Comparison of ENCODE assay signal across 14 cellular contexts in genomic region chr16:2925951-2926659, GRCh38. TPM values are rescaled to one million over a fixed set of nuclear protein-coding genes. Genes with fewer than 3 reads are reported as not detected.
DNase-seq lines count a peak whose midpoint lies in the region; ATAC-seq and TF ChIP-seq lines count a peak whose summit lies in the region.
"Had no signal": no experiment of that assay in that cellular context is flagged by ENCODE, and none has a peak within 500 bp of the region (broad histone marks: within the 10 kb centered on the region; RNA-seq: fewer than 3 reads in every experiment).

No MANE protein-coding gene starts in this region.

- peak overlapping the region; percentile 93 for H3K18ac ChIP-seq in neuronal stem cell (ENCODE audit: low read length)

- H3K36me3 Mint-ChIP-seq in CD4-positive, alpha-beta T cell (ENCODE audit: low read depth) = peaks cover 28% of the 10 kb centered on the region

- peak overlapping the region; percentile 72 for H4K8ac ChIP-seq in neuronal stem cell (ENCODE audit: low read depth, low read length)

- H3K9me3 ChIP-seq in CD4-positive, alpha-beta T cell (ENCODE audit: control insufficient read depth, low read length) = no peaks in the 10 kb centered on the region
- no peaks in the 10 kb centered on the region for H3K9me3 ChIP-seq in HUES64 (ENCODE audit: insufficient read depth, low read depth, low read length)
- H3K9me3 ChIP-seq in neuronal stem cell (replicated peaks in 1 of 2; ENCODE audit: control insufficient read depth in 2 of 2, insufficient read depth in 1 of 2, low read depth in 1 of 2, low read length in 2 of 2) = no peaks in the 10 kb centered on the region
- H3K9me3 ChIP-seq: neutrophil, transverse colon had no signal

- peaks cover 13% of the 10 kb centered on the region for H3K4me1 Mint-ChIP-seq in CD4-positive, alpha-beta T cell (ENCODE audit: low read depth)

- no peak overlapping the region for H3K14ac ChIP-seq in neuronal stem cell (ENCODE audit: low read length)

- H4K91ac ChIP-seq in neuronal stem cell (ENCODE audit: low read depth, low read length, poor library complexity) = no peak overlapping the region

- no peak overlapping the region for H2AFZ ChIP-seq in neuronal stem cell (ENCODE audit: low read length)

- H2BK15ac ChIP-seq in neuronal stem cell (ENCODE audit: low read length) = no peak overlapping the region

- H3K27me3 Mint-ChIP-seq in CD4-positive, alpha-beta T cell = no peaks in the 10 kb centered on the region
- H3K27me3 Mint-ChIP-seq: activated naive CD4-positive, alpha-beta T cell treated with anti-CD3 and anti-CD28 coated beads, Interleukin-2, amount 10 ng/mL, durations not matched to agents 7 days and 5 days had no signal

- no peak for ATAC-seq in CD4-positive, alpha-beta T cell (ENCODE audit: poor library complexity)

- H3K27ac Mint-ChIP-seq in CD4-positive, alpha-beta T cell = peak overlapping the region; percentile 41

- no peaks in the 10 kb centered on the region for H3K27me3 ChIP-seq in CD4-positive, alpha-beta T cell (ENCODE audit: control insufficient read depth, insufficient read depth, low read length)
- H3K27me3 ChIP-seq in HUES64 (ENCODE audit: insufficient read depth, low read length) (no peaks in the 10 kb centered on the region), neuronal stem cell (ENCODE audit: control insufficient read depth in 3 of 3, insufficient read depth in 3 of 3, low read depth in 1 of 3, low read length in 3 of 3) (no peaks in the 10 kb centered on the region)
- H3K27me3 ChIP-seq: neutrophil, transverse colon had no signal

- 88% methylated on average over 9 of the region's 10 CpGs for WGBS in HUES64
- WGBS in neuronal stem cell (ENCODE audit: extremely low coverage in 2 of 2, insufficient read length in 2 of 2, insufficient replicate concordance in 1 of 2), 2 donors = no CpG with 5 or more reads among the region's 10 CpGs

- POLR2A ChIA-PET in CD4-positive, alpha-beta T cell (lab: Charles Lee) = interaction anchor here (1.2 to 1.6 kb wide), 2 partner anchors 15 to 43 kb away, joined by 4 to 7 read pairs; partner anchors contain the start of genes FLYWCH1 and FLYWCH2

- peak overlapping the region; percentile 93 for H2AK5ac ChIP-seq in neuronal stem cell (ENCODE audit: low read depth, low read length)

- H3K79me1 ChIP-seq in neuronal stem cell (ENCODE audit: low read depth, low read length) = peaks cover 5% of the 10 kb centered on the region

- H3K27ac ChIP-seq in CD4-positive, alpha-beta T cell (ENCODE audit: low read depth, low read length) = no peak overlapping the region
- H3K27ac ChIP-seq in HUES64 (ENCODE audit: low read depth, low read length) = no peak overlapping the region
- peak overlapping the region; percentile 74 for H3K27ac ChIP-seq in epithelial cell of prostate
- no peak overlapping the region for H3K27ac ChIP-seq in neuronal stem cell (replicated peaks; ENCODE audit: low read length)
- H3K27ac ChIP-seq: neutrophil, transverse colon had no signal

- peaks cover 5% of the 10 kb centered on the region for H3K4me1 ChIP-seq in HUES64 (ENCODE audit: insufficient read depth, low read length)
- peaks cover 0 to 17% of the 10 kb centered on the region in 2 donors for H3K4me1 ChIP-seq in neuronal stem cell (ENCODE audit: control insufficient read depth in 2 of 2, insufficient read depth in 1 of 2, low read depth in 1 of 2, low read length in 2 of 2)

- no peaks in the 10 kb centered on the region for H3K9me3 Mint-ChIP-seq in CD4-positive, alpha-beta T cell
- H3K9me3 Mint-ChIP-seq: activated naive CD4-positive, alpha-beta T cell treated with anti-CD3 and anti-CD28 coated beads, Interleukin-2, amount 10 ng/mL, durations not matched to agents 7 days and 5 days had no signal

- H2BK12ac ChIP-seq in neuronal stem cell (ENCODE audit: low read length) = no peak overlapping the region

- H3K36me3 ChIP-seq in HUES64 (ENCODE audit: insufficient read depth, low read length) = 0 out of 2 replicates have a peak, but pooled peaks cover 3% of the 10 kb centered on the region
- H3K36me3 ChIP-seq in neuronal stem cell (replicated peaks in 1 of 2; ENCODE audit: control insufficient read depth in 2 of 2, insufficient read depth in 2 of 2, low read length in 2 of 2) = peaks cover 0 to 15% of the 10 kb centered on the region in 2 donors
- H3K36me3 ChIP-seq: neutrophil had no signal

- intact Hi-C loops in CD4-positive, alpha-beta T cell (cut with DNase I, micrococcal nuclease) = loop anchor here (2.0 kb wide), 2 partner anchors 21 to 51 kb away; no protein-coding TSS in a partner anchor

- H3K23ac ChIP-seq in neuronal stem cell (ENCODE audit: low read depth, low read length, poor library complexity) = no peak overlapping the region

- no peak for DNase-seq in CD4-positive, alpha-beta T cell
- no peak for DNase-seq in epithelial cell of prostate (ENCODE audit: low read depth, low spot score)
- no peak for DNase-seq in neuronal stem cell (ENCODE audit: low spot score)
- DNase-seq in NCI-H82 treated with DMSO at 0.1 percent for 48 hours (lab: John Stamatoyannopoulos, UW; ENCODE audit: unreplicated experiment) = no peak
- DNase-seq in NOMO-1 treated with dmso at 0.1 percent for 144 hours (lab: John Stamatoyannopoulos, UW; ENCODE audit: unreplicated experiment) = no peak
- no peak for DNase-seq in stimulated activated CD4-positive, alpha-beta T cell treated with anti-CD3 and anti-CD28 coated beads, Interleukin-2, amount 100 ng/mL, for 48 hours
- DNase-seq in NCI-H1436 treated with DMSO at 0.1 percent for 48 hours (lab: John Stamatoyannopoulos, UW) = no peak

- no peak overlapping the region for H3K4ac ChIP-seq in neuronal stem cell (ENCODE audit: low read length)

- 0 out of 2 replicates have a peak overlapping the region, but pooled peaks have one; percentile 34 for H3K4me3 ChIP-seq in HUES64 (ENCODE audit: low read length)
- no peak overlapping the region for H3K4me3 ChIP-seq in neuronal stem cell (ENCODE audit: low read length in 2 of 2)
- H3K4me3 ChIP-seq: transverse colon had no signal

- peak overlapping the region; percentile 31; the same call in 1 of the 2 replicates for H3K9ac ChIP-seq in HUES64 (ENCODE audit: low read depth, low read length)
- peak overlapping the region; percentile 44 for H3K9ac ChIP-seq in neuronal stem cell (ENCODE audit: low read depth, low read length, poor library complexity)

- no peak overlapping the region for H2BK5ac ChIP-seq in neuronal stem cell (ENCODE audit: low read length)

- peak overlapping the region; percentile 41 for H2BK120ac ChIP-seq in neuronal stem cell (ENCODE audit: low read depth, low read length)

- H3K4me3 Mint-ChIP-seq in CD4-positive, alpha-beta T cell = no peak overlapping the region
- H3K4me3 Mint-ChIP-seq: activated naive CD4-positive, alpha-beta T cell treated with anti-CD3 and anti-CD28 coated beads, Interleukin-2, amount 10 ng/mL, durations not matched to agents 7 days and 5 days had no signal

- CTCF ChIA-PET in CD4-positive, alpha-beta T cell (lab: Charles Lee) = interaction anchor here (1.2 to 1.8 kb wide), 7 partner anchors 9 to 87 kb away, joined by 3 to 20 read pairs (median 8); partner anchors contain the start of genes FLYWCH1 and FLYWCH2

- H3K4me2 ChIP-seq in neuronal stem cell (ENCODE audit: insufficient read depth, low read length, poor library complexity, severe bottlenecking) = peak overlapping the region; percentile 18

- no peak for TF ChIP-seq CTCF in CD4-positive, alpha-beta T cell (IDR thresholded peaks at IDR 0.05)

RNA-seq across cellular contexts. Expression of gene FLYWCH1, which starts 14.4 kb away (rescaled TPM):
- 10 to 100 TPM; 84.8 to 97.0 TPM for total RNA-seq in CD4-positive, alpha-beta T cell
- polyA plus RNA-seq in HUES64 (2013, experiment 1 of 2) = 6.4 TPM
- polyA plus RNA-seq in HUES64 (2013, experiment 2 of 2) = 8.0 TPM
- polyA plus RNA-seq in neuronal stem cell (2013, experiment 1 of 2) = 8.3 TPM
- polyA plus RNA-seq in neuronal stem cell (2013, experiment 2 of 2) = 8.3 TPM

RNA-seq across cellular contexts. Expression of gene KREMEN2, which starts 38.0 kb away (rescaled TPM):
- not detected for total RNA-seq in CD4-positive, alpha-beta T cell
- 4.7 TPM for polyA plus RNA-seq in HUES64 (2013, experiment 1 of 2)
- 3.9 TPM for polyA plus RNA-seq in HUES64 (2013, experiment 2 of 2)
- polyA plus RNA-seq in neuronal stem cell (2013, experiment 1 of 2) = 3.8 TPM
- polyA plus RNA-seq in neuronal stem cell (2013, experiment 2 of 2) = 3.9 TPM
- total RNA-seq: left cardiac atrium, mononuclear cell, right cardiac atrium had no signal
- polyA plus RNA-seq: right cardiac atrium had no signal

RNA-seq across cellular contexts. Expression of gene PAQR4, which starts 43.0 kb away (rescaled TPM):
- under 1 TPM; 0.39 to 0.44 TPM for total RNA-seq in CD4-positive, alpha-beta T cell
- 20.7 TPM for polyA plus RNA-seq in HUES64 (2013, experiment 1 of 2)
- 22.1 TPM for polyA plus RNA-seq in HUES64 (2013, experiment 2 of 2)
- polyA plus RNA-seq in neuronal stem cell (2013, experiment 1 of 2) = 17.5 TPM
- polyA plus RNA-seq in neuronal stem cell (2013, experiment 2 of 2) = 16.7 TPM

RNA-seq across cellular contexts. Expression of gene FLYWCH2, which starts 43.1 kb away (rescaled TPM):
- 1 to 10 TPM; 7.8 to 8.1 TPM for total RNA-seq in CD4-positive, alpha-beta T cell
- polyA plus RNA-seq in HUES64 (2013, experiment 1 of 2) = 9.0 TPM
- 12.6 TPM for polyA plus RNA-seq in HUES64 (2013, experiment 2 of 2)
- polyA plus RNA-seq in neuronal stem cell (2013, experiment 1 of 2) = 25.5 TPM
- polyA plus RNA-seq in neuronal stem cell (2013, experiment 2 of 2) = 24.0 TPM

RNA-seq across cellular contexts. Expression of gene PKMYT1, which starts 54.1 kb away (rescaled TPM):
- under 1 TPM; 0.47 to 0.60 TPM for total RNA-seq in CD4-positive, alpha-beta T cell
- 51.6 TPM for polyA plus RNA-seq in HUES64 (2013, experiment 1 of 2)
- polyA plus RNA-seq in HUES64 (2013, experiment 2 of 2) = 47.0 TPM
- 28.8 TPM for polyA plus RNA-seq in neuronal stem cell (2013, experiment 1 of 2)
- 28.3 TPM for polyA plus RNA-seq in neuronal stem cell (2013, experiment 2 of 2)
